In genomic region chr2:56184500-56184996, GRCh38 we compare ENCODE assay signal across 8 cellular contexts. TPM values are rescaled to one million over a fixed set of nuclear protein-coding genes. Genes with fewer than 3 reads are reported as not detected.
DNase-seq lines count a peak whose midpoint lies in the region; ATAC-seq, FAIRE-seq and TF ChIP-seq lines count a peak whose summit lies in the region.

No MANE protein-coding gene starts in this region.

- no peaks in the 10 kb centered on the region for H3K9me1 ChIP-seq in keratinocyte (ENCODE audit: control insufficient read depth, extremely low read depth, insufficient read depth, low read length)

- H3K9me3 ChIP-seq in astrocyte (ENCODE audit: insufficient read depth, low read depth, low read length) (no peaks in the 10 kb centered on the region), keratinocyte (ENCODE audit: control insufficient read depth, low read depth, low read length) (no peaks in the 10 kb centered on the region), thymus (ENCODE audit: control insufficient read depth) (peaks cover 2% of the 10 kb centered on the region)

- H3K9me3 Mint-ChIP-seq in astrocyte (ENCODE audit: unreplicated experiment), result no peaks in the 10 kb centered on the region

- H3K9ac ChIP-seq in astrocyte (ENCODE audit: low read length) (peak overlapping the region; percentile 27), keratinocyte (ENCODE audit: control insufficient read depth, extremely low read depth, insufficient read depth, low read length) (no peak overlapping the region)

- peak overlapping the region; percentile 91 for H3K4me2 ChIP-seq in astrocyte (ENCODE audit: low read length)
- peak overlapping the region; percentile 72 for H3K4me2 ChIP-seq in keratinocyte (ENCODE audit: control insufficient read depth, extremely low read depth, insufficient read depth, low read depth, low read length)

- H3K79me2 ChIP-seq in astrocyte (ENCODE audit: insufficient read depth, low read length), result no peaks in the 10 kb centered on the region
- no peaks in the 10 kb centered on the region for H3K79me2 ChIP-seq in keratinocyte (ENCODE audit: control insufficient read depth, insufficient read depth, low read length)

- no peak for FAIRE-seq in astrocyte (lab: Jason Lieb, UNC)
- FAIRE-seq in keratinocyte (lab: Jason Lieb, UNC), result no peak

- DNase-seq in GM06990 (ENCODE audit: extremely low read depth, insufficient read length), result peak; percentile 36
- peak; percentile 25 for DNase-seq in astrocyte (ENCODE audit: low read depth)
- DNase-seq in keratinocyte (ENCODE audit: low read depth, low spot score), result no peak
- no peak for DNase-seq in SW 1271 (lab: John Stamatoyannopoulos, UW)
- no peak for DNase-seq in NCI-H187 treated with DMSO at 0.1 percent for 48 hours (lab: John Stamatoyannopoulos, UW)

- no peaks in the 10 kb centered on the region for H3K36me3 ChIP-seq in GM06990 (ENCODE audit: control insufficient read depth, insufficient read depth, low read length)
- H3K36me3 ChIP-seq in astrocyte (ENCODE audit: insufficient read depth, low read length), result no peaks in the 10 kb centered on the region
- H3K36me3 ChIP-seq in keratinocyte (ENCODE audit: control insufficient read depth in 2 of 2, extremely low read depth in 1 of 2, insufficient read depth in 2 of 2, low read length in 2 of 2), result no peaks in the 10 kb centered on the region
- H3K36me3 ChIP-seq in thymus (ENCODE audit: control insufficient read depth, insufficient read depth), result no peaks in the 10 kb centered on the region

- H2AFZ ChIP-seq in astrocyte (ENCODE audit: low read depth, low read length) (peak overlapping the region; percentile 81), keratinocyte (ENCODE audit: control insufficient read depth, low read length) (no peak overlapping the region)

- ATAC-seq in HG02943 (IDR thresholded peaks at IDR 0.05; ENCODE audit: low read depth, unreplicated experiment) (peak; percentile 9), HG03378 (IDR thresholded peaks at IDR 0.05; ENCODE audit: unreplicated experiment) (no peak)

- no peaks in the 10 kb centered on the region for H4K20me1 ChIP-seq in astrocyte (ENCODE audit: insufficient read depth, low read length)
- H4K20me1 ChIP-seq in keratinocyte (ENCODE audit: control insufficient read depth, extremely low read depth, insufficient read depth, low read length), result no peaks in the 10 kb centered on the region

- H3K27ac Mint-ChIP-seq in astrocyte (ENCODE audit: unreplicated experiment), result no peak overlapping the region

- H3K4me3 Mint-ChIP-seq in astrocyte (ENCODE audit: unreplicated experiment), result peak overlapping the region; percentile 77

- WGBS in thymus, result under 1% methylated on average over 64 of the region's 64 CpGs

- H3K4me1 ChIP-seq in astrocyte (ENCODE audit: insufficient read depth, low read length), result peaks cover 7% of the 10 kb centered on the region
- peaks cover 4% of the 10 kb centered on the region for H3K4me1 ChIP-seq in keratinocyte (ENCODE audit: control insufficient read depth, extremely low read depth, insufficient read depth, low read length)
- H3K4me1 ChIP-seq in thymus (ENCODE audit: control insufficient read depth, insufficient read depth, low read length), result peaks cover 3% of the 10 kb centered on the region

- H3K27me3 Mint-ChIP-seq in astrocyte (ENCODE audit: low read depth, unreplicated experiment), result peaks cover 40% of the 10 kb centered on the region

- H3K4me3 ChIP-seq in GM06990 (replicated peaks; ENCODE audit: low read depth, low read length) (peak overlapping the region; percentile 45), astrocyte (ENCODE audit: insufficient read depth, low read depth, low read length) (peak overlapping the region; percentile 66), keratinocyte (ENCODE audit: control insufficient read depth in 2 of 3, extremely low read depth in 1 of 3, insufficient read depth in 2 of 3, low read depth in 1 of 3, low read length in 3 of 3) (peak overlapping the region; percentile 16 to 67 (median 23)), thymus (ENCODE audit: low read length) (peak overlapping the region; percentile 50)

- TF ChIP-seq CTCF in GM06990 (IDR thresholded peaks at IDR 0.05; ENCODE audit: insufficient read depth, low read length, poor library complexity, severe bottlenecking), result no peak
- no peak for TF ChIP-seq CTCF in astrocyte (IDR thresholded peaks at IDR 0.05; ENCODE audit: insufficient read depth, low read depth, low read length)
- TF ChIP-seq CTCF in keratinocyte (optimal IDR thresholded peaks at IDR 0.05 in 1 of 3, IDR thresholded peaks at IDR 0.05 in 1 of 3, conservative IDR thresholded peaks at IDR 0.05 in 1 of 3; ENCODE audit: extremely low read depth in 1 of 3, insufficient read depth in 2 of 3, low read length in 3 of 3), result no peak

- no peaks in the 10 kb centered on the region for H3K36me3 Mint-ChIP-seq in astrocyte (ENCODE audit: low read depth, unreplicated experiment)

- dilution Hi-C loops in keratinocyte (cut with MboI; ENCODE audit: extremely low pct_ligation_motif_present, low sequenced_read_pairs), result no loop called here

- peaks cover 3% of the 10 kb centered on the region; the same call in 1 of the 2 replicates for H3K27me3 ChIP-seq in GM06990 (replicated peaks; ENCODE audit: control insufficient read depth, insufficient read depth, low read length)
- H3K27me3 ChIP-seq in astrocyte (ENCODE audit: insufficient read depth, low read length), result peaks cover 11% of the 10 kb centered on the region
- H3K27me3 ChIP-seq in keratinocyte (ENCODE audit: control insufficient read depth, extremely low read depth, insufficient read depth, low read length), result peaks cover 19% of the 10 kb centered on the region
- H3K27me3 ChIP-seq in thymus (ENCODE audit: control insufficient read depth, insufficient read depth), result peaks cover 51% of the 10 kb centered on the region

- peaks cover 11% of the 10 kb centered on the region for H3K4me1 Mint-ChIP-seq in astrocyte (ENCODE audit: low read depth, unreplicated experiment)

- no peak overlapping the region for H3K27ac ChIP-seq in astrocyte (ENCODE audit: low read depth, low read length)
- H3K27ac ChIP-seq in keratinocyte (ENCODE audit: control insufficient read depth, insufficient read depth, low read length), result no peak overlapping the region
- H3K27ac ChIP-seq in thymus (ENCODE audit: low read depth), result no peak overlapping the region

RNA-seq across cellular contexts. Expression of gene CCDC85A, which starts 0.8 kb away (rescaled TPM):
- 6.1 and 8.9 TPM in 2 replicates for total RNA-seq in astrocyte
- polyA plus RNA-seq in keratinocyte (0.01 to 0.03 TPM in 2 of 3 replicates, not detected in the other), thymus (0.21 TPM)
- polyA plus RNA-seq in keratinocyte (2011; ENCODE audit: low read depth), result not detected
- not detected in 2 replicates for polyA plus RNA-seq in keratinocyte (2011; cell fraction: cytosol; rRNA removed)
- 0.05 TPM in 1 of 2 replicates, not detected in the other for polyA plus RNA-seq in keratinocyte (2011; cell fraction: nucleus; rRNA removed)
- polyA plus RNA-seq in keratinocyte (2012; ENCODE audit: low replicate concordance), result 0.04 TPM in 1 of 2 replicates, not detected in the other
- polyA minus RNA-seq in keratinocyte, result 0.10 TPM in 1 of 3 replicates, not detected in the others
- not detected for polyA minus RNA-seq in keratinocyte (2011; cell fraction: cytosol; rRNA and poly(A)+ RNA removed)
- polyA minus RNA-seq in keratinocyte (2011; cell fraction: nucleus; rRNA and poly(A)+ RNA removed), result not detected in 2 replicates

Comparison
In these comparisons a context has a peak if more than half of its experiments do, and no peak if none do; other contexts are left out.
1. DNase-seq: peak in GM06990 (single experiment) and astrocyte (single experiment); none in keratinocyte (single experiment), SW 1271 (0 of 2) and NCI-H187 treated with DMSO at 0.1 percent for 48 hours (single experiment).
2. Peak in every context shown above with its lines, with median percentiles within 50 percentile points of each other: H3K4me3 ChIP-seq.